Comparison of ENCODE assay signal across 28 cellular contexts in the genomic region with DNA sequence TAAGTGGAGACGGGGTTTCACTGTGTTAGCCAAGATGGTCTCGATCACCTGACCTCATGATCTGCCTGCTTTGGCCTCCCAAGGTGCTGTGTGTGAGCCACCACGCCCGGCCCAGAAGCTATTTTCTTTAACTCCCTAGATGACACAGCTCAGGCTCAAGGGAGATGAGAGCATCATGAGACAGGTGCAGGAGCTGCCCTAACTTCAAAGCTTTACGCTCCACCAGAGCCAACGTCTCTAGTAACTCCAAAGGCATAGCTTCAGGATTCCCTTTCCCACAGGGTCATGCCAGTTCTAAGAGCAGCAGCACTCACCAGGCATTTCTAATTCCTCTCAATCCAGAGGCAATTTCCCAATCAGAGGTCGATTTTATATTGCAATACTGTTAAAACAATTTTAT. TPM values are rescaled to one million over a fixed set of nuclear protein-coding genes. Genes with fewer than 3 reads are reported as not detected.
DNase-seq lines count a peak whose midpoint lies in the region; ATAC-seq and TF ChIP-seq lines count a peak whose summit lies in the region.
"Had no signal": no experiment of that assay in that cellular context is flagged by ENCODE, and none has a peak within 500 bp of the region (broad histone marks: within the 10 kb centered on the region; RNA-seq: fewer than 3 reads in every experiment).

No MANE protein-coding gene starts in this region.

- 78% methylated on average over 7 of the region's 7 CpGs for WGBS in smooth muscle cell (ENCODE audit: low lambda C conversion rate)

- in situ Hi-C loops in astrocyte of the spinal cord (cut with HindIII; ENCODE audit: low sequenced_read_pairs): no loop called here

- H2AFZ ChIP-seq in smooth muscle cell (ENCODE audit: low read depth): no peak overlapping the region

- H3K36me3 ChIP-seq in smooth muscle cell (ENCODE audit: low read depth): no peaks in the 10 kb centered on the region
- H3K36me3 ChIP-seq: breast epithelium, WERI-Rb-1 had no signal

- peaks cover 10% of the 10 kb centered on the region for H3F3A ChIP-seq in smooth muscle cell (ENCODE audit: low read depth)

- H3K4me3 Mint-ChIP-seq in activated naive CD4-positive, alpha-beta T cell treated with anti-CD3 and anti-CD28 coated beads, Interleukin-2, amount 50 U/mL, for 24 hours: peak overlapping the region; percentile 8
- H3K4me3 Mint-ChIP-seq: activated T-helper 17 cell treated with anti-CD3 and anti-CD28 coated beads, Interleukin-2, amount 50 U/mL, for 72 hours; B cell; IgD-negative memory B cell; stimulated activated naive CD8-positive, alpha-beta T cell treated with anti-CD3 and anti-CD28 coated beads, Interleukin-15, Interleukin-2, amounts not matched to agents 100 ng/mL and 50 ng/mL, for 24 hours; T-helper 2 cell treated with Interferon-gamma antibody and Interleukin-4, amounts not matched to agents 5 μg/mL and 100 μg/mL, for 36 hours had no signal

- peaks cover 24% of the 10 kb centered on the region for H4K20me1 ChIP-seq in smooth muscle cell (ENCODE audit: low read depth)

- H3K4me3 ChIP-seq in astrocyte of the spinal cord (ENCODE audit: low read depth, low read length) (no peak overlapping the region), smooth muscle cell (no peak overlapping the region)
- H3K4me3 ChIP-seq: breast epithelium, coronary artery, lower lobe of right lung, tibial nerve had no signal

- no peak for DNase-seq in activated naive CD4-positive, alpha-beta T cell treated with anti-CD3 and anti-CD28 coated beads, Interleukin-2, amount 50 U/mL, for 72 hours (ENCODE audit: low spot score in 2 of 2)
- DNase-seq in astrocyte of the spinal cord (ENCODE audit: low read depth, low spot score): peak; percentile 5
- peak; percentile 60 for DNase-seq in kidney tubule cell (ENCODE audit: low spot score)
- DNase-seq in smooth muscle cell (lab: John Stamatoyannopoulos, UW; ENCODE audit: unreplicated experiment): no peak
- no peak for DNase-seq in A172 (ENCODE audit: low spot score)
- DNase-seq in GM20000 (ENCODE audit: low spot score): no peak
- DNase-seq: 8988T; activated CD4-positive, alpha-beta T cell treated with anti-CD3 and anti-CD28 coated beads, Interleukin-2, amount 50 U/mL, for 4 hours; activated CD8-positive, alpha-beta memory T cell treated with anti-CD3 and anti-CD28 coated beads, Interleukin-2, amount 50 U/mL, for 4 hours; Caco-2; immature natural killer cell; lower lobe of right lung; MM.1S; NCI-H1436; NCI-H524 treated with DMSO at 0.1 percent for 48 hours; SK-N-SH; stimulated activated CD4-positive, alpha-beta T cell treated with anti-CD3 and anti-CD28 coated beads, Interleukin-4, amount 100 ng/mL, for 4 hours; WERI-Rb-1 had no signal

- TF ChIP-seq CTCF in astrocyte of the spinal cord (IDR thresholded peaks at IDR 0.05; ENCODE audit: low read depth, low read length) (no peak), smooth muscle cell (IDR thresholded peaks at IDR 0.05; ENCODE audit: borderline replicate concordance, insufficient read depth, poor library complexity, severe bottlenecking) (no peak), GM20000 (IDR thresholded peaks at IDR 0.05; ENCODE audit: extremely low read depth, missing control alignments) (no peak)

- peaks cover 29% of the 10 kb centered on the region for H3K79me2 ChIP-seq in smooth muscle cell (ENCODE audit: low read depth)

- no peak overlapping the region for H3K4me2 ChIP-seq in smooth muscle cell
- H3K4me2 ChIP-seq: SK-N-SH had no signal

- H3K36me3 Mint-ChIP-seq in activated naive CD4-positive, alpha-beta T cell treated with anti-CD3 and anti-CD28 coated beads, Interleukin-2, amount 50 U/mL, for 24 hours: peaks cover 5% of the 10 kb centered on the region
- H3K36me3 Mint-ChIP-seq in activated naive CD4-positive, alpha-beta T cell treated with anti-CD3 and anti-CD28 coated beads, Interleukin-2, amount 50 U/mL, for 72 hours: peaks cover 0 to 6% of the 10 kb centered on the region in 2 donors

- H3K9me3 ChIP-seq in smooth muscle cell (replicated peaks; ENCODE audit: low read depth): no peaks in the 10 kb centered on the region
- H3K9me3 ChIP-seq: breast epithelium, Caco-2, lower lobe of right lung, SK-N-SH, tibial nerve had no signal

- H3K4me1 Mint-ChIP-seq in activated naive CD4-positive, alpha-beta T cell treated with anti-CD3 and anti-CD28 coated beads, Interleukin-2, amount 50 U/mL, for 24 hours: peaks cover 75% of the 10 kb centered on the region

- peak overlapping the region; percentile 86 for H3K27ac ChIP-seq in smooth muscle cell (ENCODE audit: low read depth)
- H3K27ac ChIP-seq: breast epithelium, coronary artery, lower lobe of right lung, tibial nerve, WERI-Rb-1 had no signal

- H3K9ac ChIP-seq in smooth muscle cell (ENCODE audit: low read depth): no peak overlapping the region
- H3K9ac ChIP-seq: SK-N-SH had no signal

- H3K4me1 ChIP-seq in smooth muscle cell (ENCODE audit: low read depth): peaks cover 7% of the 10 kb centered on the region
- H3K4me1 ChIP-seq: breast epithelium, Caco-2, lower lobe of right lung, tibial nerve had no signal

- peak overlapping the region; percentile 1 for H3K27ac Mint-ChIP-seq in activated naive CD4-positive, alpha-beta T cell treated with anti-CD3 and anti-CD28 coated beads, Interleukin-2, amount 50 U/mL, for 24 hours
- no peak overlapping the region for H3K27ac Mint-ChIP-seq in activated naive CD4-positive, alpha-beta T cell treated with anti-CD3 and anti-CD28 coated beads, Interleukin-2, amount 50 U/mL, for 72 hours
- H3K27ac Mint-ChIP-seq: activated T-helper 17 cell treated with anti-CD3 and anti-CD28 coated beads, Interleukin-2, amount 50 U/mL, for 72 hours; B cell; IgD-negative memory B cell; stimulated activated naive CD8-positive, alpha-beta T cell treated with anti-CD3 and anti-CD28 coated beads, Interleukin-15, Interleukin-2, amounts not matched to agents 100 ng/mL and 50 ng/mL, for 24 hours; T-helper 2 cell treated with Interferon-gamma antibody and Interleukin-4, amounts not matched to agents 5 μg/mL and 100 μg/mL, for 36 hours had no signal

- no peak for ATAC-seq in activated naive CD4-positive, alpha-beta T cell treated with anti-CD3 and anti-CD28 coated beads, Interleukin-2, amount 50 U/mL, for 72 hours
- ATAC-seq in HG03439 (IDR thresholded peaks at IDR 0.05; ENCODE audit: unreplicated experiment): no peak
- ATAC-seq: activated T-helper 17 cell treated with anti-CD3 and anti-CD28 coated beads, Interleukin-2, amount 50 U/mL, for 72 hours; lower lobe of right lung had no signal

- H3K9me3 Mint-ChIP-seq in activated naive CD4-positive, alpha-beta T cell treated with anti-CD3 and anti-CD28 coated beads, Interleukin-2, amount 50 U/mL, for 24 hours: no peaks in the 10 kb centered on the region
- H3K9me3 Mint-ChIP-seq in activated naive CD4-positive, alpha-beta T cell treated with anti-CD3 and anti-CD28 coated beads, Interleukin-2, amount 50 U/mL, for 72 hours: no peaks in the 10 kb centered on the region
- H3K9me3 Mint-ChIP-seq: activated T-helper 17 cell treated with anti-CD3 and anti-CD28 coated beads, Interleukin-2, amount 50 U/mL, for 72 hours; IgD-negative memory B cell; immature natural killer cell; stimulated activated naive CD8-positive, alpha-beta T cell treated with anti-CD3 and anti-CD28 coated beads, Interleukin-15, Interleukin-2, amounts not matched to agents 100 ng/mL and 50 ng/mL, for 24 hours; T-helper 2 cell treated with Interferon-gamma antibody and Interleukin-4, amounts not matched to agents 5 μg/mL and 100 μg/mL, for 36 hours had no signal

- no peaks in the 10 kb centered on the region for H3K27me3 ChIP-seq in smooth muscle cell (ENCODE audit: low read depth)
- H3K27me3 ChIP-seq: breast epithelium, tibial nerve had no signal

- H3K27me3 Mint-ChIP-seq in activated naive CD4-positive, alpha-beta T cell treated with anti-CD3 and anti-CD28 coated beads, Interleukin-2, amount 50 U/mL, for 24 hours: no peaks in the 10 kb centered on the region
- H3K27me3 Mint-ChIP-seq: activated T-helper 17 cell treated with anti-CD3 and anti-CD28 coated beads, Interleukin-2, amount 50 U/mL, for 72 hours; B cell; IgD-negative memory B cell; stimulated activated naive CD8-positive, alpha-beta T cell treated with anti-CD3 and anti-CD28 coated beads, Interleukin-15, Interleukin-2, amounts not matched to agents 100 ng/mL and 50 ng/mL, for 24 hours had no signal

RNA-seq across cellular contexts. Expression of gene NDUFA12, which starts 21.0 kb away (rescaled TPM):
- total RNA-seq in activated naive CD4-positive, alpha-beta T cell treated with anti-CD3 and anti-CD28 coated beads, Interleukin-2, amount 50 U/mL, for 72 hours: 100 to 1,000 TPM; 138 to 141 TPM
- 291 and 300 TPM in 2 replicates for total RNA-seq in smooth muscle cell
- 236 and 257 TPM in 2 replicates for polyA plus RNA-seq in smooth muscle cell
- 158 and 163 TPM in 2 replicates for total RNA-seq in A172 (2014; rRNA removed; shearing (Covaris generic))

Comparison
In these comparisons a context has a peak if more than half of its experiments do, and no peak if none do; other contexts are left out.
1. DNase-seq: peak in astrocyte of the spinal cord (single experiment) and kidney tubule cell (single experiment); none in activated naive CD4-positive, alpha-beta T cell treated with anti-CD3 and anti-CD28 coated beads, Interleukin-2, amount 50 U/mL, for 72 hours (0 of 2), smooth muscle cell (single experiment), A172 (single experiment) and GM20000 (single experiment).